In the genomic region with DNA sequence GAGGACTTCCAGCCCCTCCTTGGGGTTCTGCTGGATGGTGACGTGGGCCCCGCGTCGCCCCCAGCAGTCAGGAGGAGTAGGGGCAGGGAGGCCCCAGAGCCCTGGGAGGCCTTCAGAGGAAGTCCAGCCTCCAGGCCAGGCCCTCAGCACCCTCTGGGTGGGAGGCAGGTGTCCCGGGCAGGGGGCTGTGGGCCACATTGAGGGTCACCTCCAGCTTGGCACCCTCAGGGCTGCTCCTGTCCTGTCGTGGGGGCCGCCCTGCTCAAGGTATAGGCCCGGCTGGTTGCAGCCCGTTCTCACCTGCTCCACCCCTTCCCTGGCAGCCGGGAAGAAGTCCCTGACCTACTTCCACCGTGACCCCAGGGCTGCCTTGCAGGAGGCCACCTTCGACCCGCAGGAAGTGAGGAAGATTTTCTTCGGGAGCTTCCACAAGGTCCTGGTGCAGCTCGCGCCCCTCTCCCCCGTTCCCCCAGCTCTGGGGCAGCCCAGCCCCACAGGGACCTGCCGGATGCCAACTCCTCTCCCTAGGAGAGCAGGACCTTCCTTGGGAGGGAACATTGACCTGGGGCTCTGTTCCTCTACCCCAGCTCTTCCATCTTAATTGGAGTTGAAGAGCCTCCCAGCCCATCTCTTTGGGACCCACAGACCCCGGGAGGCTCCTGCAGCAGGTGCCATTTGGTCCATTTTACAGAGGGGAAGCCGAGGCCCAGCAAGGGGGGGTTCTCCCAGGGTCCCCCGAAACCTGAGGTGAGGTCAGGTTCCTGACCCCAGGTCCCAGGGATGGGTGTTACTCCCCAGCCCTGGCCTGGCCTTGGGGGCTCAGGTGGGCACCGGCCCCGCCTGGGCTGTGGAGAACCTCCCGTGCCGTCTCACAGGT, we compare ENCODE assay signal across 15 cellular contexts. TPM values are rescaled to one million over a fixed set of nuclear protein-coding genes. Genes with fewer than 3 reads are reported as not detected.
"Had no signal": no experiment of that assay in that cellular context is flagged by ENCODE, and none has a peak within 500 bp of the region (broad histone marks: within the 10 kb centered on the region; RNA-seq: fewer than 3 reads in every experiment).

No MANE protein-coding gene starts in this region.

- H3K4me1 ChIP-seq: SJCRH30 had no signal

- ATAC-seq: left colon; mucosa of descending colon; naive thymus-derived CD8-positive, alpha-beta T cell had no signal

- H3K27ac ChIP-seq: SJCRH30, testis had no signal

- H3K36me3 ChIP-seq: SJCRH30 had no signal

- H3K9me3 ChIP-seq: mucosa of descending colon, SJCRH30, testis had no signal

- H3K4me3 ChIP-seq: mucosa of descending colon, SJCRH30, testis had no signal

- DNase-seq: activated CD4-positive, alpha-beta memory T cell treated with anti-CD3 and anti-CD28 coated beads, Interleukin-2, amount 10 ng/mL, durations not matched to agents 7 days and 5 days; activated CD4-positive, alpha-beta T cell treated with anti-CD3 and anti-CD28 coated beads for 1 hour; activated CD8-positive, alpha-beta memory T cell treated with anti-CD3 and anti-CD28 coated beads, Interleukin-2, amount 50 U/mL, for 48 hours; dermis blood vessel endothelial cell; erythroblast; left colon; SJCRH30; stimulated activated CD4-positive, alpha-beta T cell treated with anti-CD3 and anti-CD28 coated beads, Interleukin-15, amount 100 ng/mL, for 24 hours; stimulated activated CD4-positive, alpha-beta T cell treated with anti-CD3 and anti-CD28 coated beads, Interleukin-4, amount 100 ng/mL, for 24 hours; testis had no signal

- H3K27me3 ChIP-seq: testis had no signal

RNA-seq across cellular contexts. Expression of gene COL20A1, which starts 26.4 kb away (rescaled TPM):
- total RNA-seq: activated CD4-positive, alpha-beta memory T cell treated with anti-CD3 and anti-CD28 coated beads, Interleukin-2, amount 10 ng/mL, durations not matched to agents 7 days and 5 days; dermis blood vessel endothelial cell; left colon; mucosa of descending colon; omental fat pad; SJCRH30 had no signal
- polyA plus RNA-seq: adipose tissue; naive thymus-derived CD8-positive, alpha-beta T cell; urinary bladder had no signal

RNA-seq across cellular contexts. Expression of gene CHRNA4, which starts 41.7 kb away (rescaled TPM):
- total RNA-seq: activated CD4-positive, alpha-beta memory T cell treated with anti-CD3 and anti-CD28 coated beads, Interleukin-2, amount 10 ng/mL, durations not matched to agents 7 days and 5 days; dermis blood vessel endothelial cell; left colon; mucosa of descending colon; naive thymus-derived CD8-positive, alpha-beta T cell; omental fat pad had no signal
- polyA plus RNA-seq: adipose tissue; naive thymus-derived CD8-positive, alpha-beta T cell; urinary bladder had no signal
